ENCODE assay signal across 13 cellular contexts in the genomic region with DNA sequence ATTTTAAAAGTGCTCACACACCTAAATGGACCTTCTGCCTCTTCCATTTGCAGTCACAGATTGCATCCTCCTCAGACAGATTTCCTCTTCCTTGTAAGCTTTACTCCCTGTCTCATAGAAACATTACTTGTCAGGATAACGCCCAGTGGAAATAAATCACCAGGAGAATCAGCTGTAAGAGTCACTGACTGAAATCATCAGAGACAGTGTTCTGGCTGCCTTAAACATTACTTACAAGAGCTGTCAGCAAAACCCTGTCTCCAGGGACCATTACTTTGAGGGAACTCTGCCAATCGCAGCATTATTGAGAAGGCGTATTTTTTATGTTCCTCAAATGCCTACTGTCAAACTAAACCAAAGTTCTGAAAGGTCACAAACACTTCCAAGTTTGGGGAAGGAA. TPM values are rescaled to one million over a fixed set of nuclear protein-coding genes. Genes with fewer than 3 reads are reported as not detected.
DNase-seq lines count a peak whose midpoint lies in the region; ATAC-seq and TF ChIP-seq lines count a peak whose summit lies in the region.
"Had no signal": no experiment of that assay in that cellular context is flagged by ENCODE, and none has a peak within 500 bp of the region (broad histone marks: within the 10 kb centered on the region; RNA-seq: fewer than 3 reads in every experiment).

No MANE protein-coding gene starts in this region.

- H3K4me3 Mint-ChIP-seq in osteocyte (ENCODE audit: unreplicated experiment) = no peak overlapping the region
- H3K4me3 Mint-ChIP-seq: CD4-positive, alpha-beta T cell; immature natural killer cell had no signal

- no peaks in the 10 kb centered on the region for H3K9me3 Mint-ChIP-seq in osteocyte (ENCODE audit: unreplicated experiment)
- H3K9me3 Mint-ChIP-seq: CD4-positive, alpha-beta T cell had no signal

- ATAC-seq in GM19023 (IDR thresholded peaks at IDR 0.05; ENCODE audit: unreplicated experiment) (no peak), GM21526 (IDR thresholded peaks at IDR 0.05; ENCODE audit: low FRiP score, unreplicated experiment) (no peak)

- in situ Hi-C loops in ACHN (cut with HindIII; ENCODE audit: low pct_ligation_motif_present, low pct_unique_long_range_greater_than_20kb, low sequenced_read_pairs) = no loop called here

- peak overlapping the region; percentile 73 for H3K27ac Mint-ChIP-seq in osteocyte (ENCODE audit: unreplicated experiment)
- H3K27ac Mint-ChIP-seq: CD4-positive, alpha-beta T cell; immature natural killer cell had no signal

- no peak for TF ChIP-seq CTCF in fibroblast of the aortic adventitia (IDR thresholded peaks at IDR 0.05; ENCODE audit: insufficient read depth, low read length)
- TF ChIP-seq CTCF in osteocyte (IDR thresholded peaks at IDR 0.05) = no peak

- H3K4me1 Mint-ChIP-seq in osteocyte (ENCODE audit: unreplicated experiment) = peaks cover 46% of the 10 kb centered on the region
- H3K4me1 Mint-ChIP-seq: immature natural killer cell had no signal

- peak overlapping the region; percentile 2 for H3K4me3 ChIP-seq in fibroblast of the aortic adventitia (ENCODE audit: low read depth, low read length)
- H3K4me3 ChIP-seq: dorsolateral prefrontal cortex, PC-9 had no signal

- H3K27me3 Mint-ChIP-seq in osteocyte (ENCODE audit: unreplicated experiment) = no peaks in the 10 kb centered on the region

- H3K36me3 Mint-ChIP-seq in osteocyte (ENCODE audit: unreplicated experiment) = no peaks in the 10 kb centered on the region
- H3K36me3 Mint-ChIP-seq: immature natural killer cell had no signal

- DNase-seq in DMS 273 (lab: John Stamatoyannopoulos, UW; ENCODE audit: unreplicated experiment) (peak; percentile 71), NCI-H69 (lab: John Stamatoyannopoulos, UW) (peak; percentile 83), fibroblast of the aortic adventitia (ENCODE audit: low read depth) (peak; percentile 94), osteocyte (ENCODE audit: extremely low spot score, unreplicated experiment) (no peak), GM19240 (ENCODE audit: insufficient read length, low spot score) (no peak), ACHN (no peak)
- DNase-seq: CD4-positive, alpha-beta T cell; dorsolateral prefrontal cortex; GOT3; immature natural killer cell; PC-9 had no signal

RNA-seq across cellular contexts. Expression of a gene that starts 5.9 kb away (rescaled TPM):
- total RNA-seq in fibroblast of the aortic adventitia (ENCODE audit: low replicate concordance) (89.6 and 157 TPM in 2 replicates), osteocyte (84.1 and 88.0 TPM in 2 replicates)
- total RNA-seq: CD4-positive, alpha-beta T cell had no signal

Comparison
In these comparisons a context has a peak if more than half of its experiments do, and no peak if none do; other contexts are left out.
1. DNase-seq: peak in DMS 273 (single experiment), NCI-H69 (single experiment) and fibroblast of the aortic adventitia (single experiment); none in osteocyte (single experiment), GM19240 (single experiment) and ACHN (single experiment).